ENCODE assay signal across 17 cellular contexts in the genomic region with DNA sequence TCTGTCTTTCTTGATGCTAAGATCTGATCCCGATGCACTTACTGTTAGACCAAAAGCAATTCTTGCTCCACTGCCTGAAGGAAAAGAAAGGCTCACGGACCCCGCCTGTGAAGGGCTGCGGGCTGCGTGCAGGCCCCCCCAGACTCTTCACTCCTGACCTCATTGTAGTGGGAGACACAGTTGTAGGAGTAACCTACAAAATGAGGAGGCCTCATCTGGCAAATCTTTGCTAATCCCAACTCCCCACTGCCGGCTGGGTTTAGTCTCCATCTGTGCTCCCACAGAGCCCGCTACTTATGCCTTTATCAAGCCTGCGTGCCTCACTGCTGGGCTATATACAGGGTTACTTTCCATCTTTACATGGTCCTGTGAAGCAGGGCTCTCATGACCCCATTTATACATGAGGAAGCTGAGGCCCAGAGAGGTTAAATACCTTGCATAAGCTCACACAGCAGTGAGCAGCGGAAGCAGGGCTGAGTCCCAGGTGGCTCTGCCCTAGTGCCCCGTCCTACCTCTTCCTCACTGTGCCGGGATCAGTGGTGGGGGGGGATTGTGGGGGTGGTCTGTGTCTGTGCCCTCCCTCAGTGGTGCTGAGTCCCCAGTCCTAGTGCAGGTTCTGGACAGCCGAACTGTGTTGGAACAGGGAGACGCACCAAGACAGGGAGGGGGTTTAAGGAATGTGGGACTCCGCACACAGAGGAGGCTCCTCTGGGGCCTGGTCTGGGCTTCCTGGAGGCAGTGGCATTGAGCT. TPM values are rescaled to one million over a fixed set of nuclear protein-coding genes. Genes with fewer than 3 reads are reported as not detected.
DNase-seq lines count a peak whose midpoint lies in the region; ATAC-seq and TF ChIP-seq lines count a peak whose summit lies in the region.
"Had no signal": no experiment of that assay in that cellular context is flagged by ENCODE, and none has a peak within 500 bp of the region (broad histone marks: within the 10 kb centered on the region; RNA-seq: fewer than 3 reads in every experiment).

No MANE protein-coding gene starts in this region.

- peaks cover 16% of the 10 kb centered on the region for H3K4me1 Mint-ChIP-seq in brain
- H3K4me1 Mint-ChIP-seq in neural crest cell = peaks cover 23% of the 10 kb centered on the region
- H3K4me1 Mint-ChIP-seq: B cell; CD4-positive, alpha-beta memory T cell had no signal

- no peak overlapping the region for H3K4me3 ChIP-seq in right cardiac atrium (ENCODE audit: low read length)

- H3K27ac Mint-ChIP-seq in brain = peak overlapping the region in 4 of 5 experiments; percentile 38 to 89 (median 52)
- H3K27ac Mint-ChIP-seq in neural crest cell (ENCODE audit: unreplicated experiment) = peak overlapping the region; percentile 93
- H3K27ac Mint-ChIP-seq: B cell; CD4-positive, alpha-beta memory T cell had no signal

- H3K27ac ChIP-seq in right cardiac atrium (ENCODE audit: low read length) = no peak overlapping the region

- H3K27me3 ChIP-seq in right cardiac atrium (ENCODE audit: control insufficient read depth, insufficient read depth) = no peaks in the 10 kb centered on the region

- DNase-seq in left ventricle myocardium superior (peak; percentile 16), right cardiac atrium (no peak), neural crest cell (ENCODE audit: low read depth, low spot score) (no peak), NCI-H446 (lab: John Stamatoyannopoulos, UW) (no peak)
- DNase-seq: CD4-positive, alpha-beta memory T cell; GF-D8; GOT3; KG1; NCI-H1092; NCI-H226; NCI-H774; SIG-M5 had no signal

- ATAC-seq in left ventricle myocardium superior (no peak), right cardiac atrium (no peak), HG02973 (IDR thresholded peaks at IDR 0.05; ENCODE audit: unreplicated experiment) (no peak), GM21723 (IDR thresholded peaks at IDR 0.05; ENCODE audit: unreplicated experiment) (no peak)
- ATAC-seq: Panc1 had no signal

- H3K4me3 Mint-ChIP-seq in brain (no peak overlapping the region), neural crest cell (no peak overlapping the region)
- H3K4me3 Mint-ChIP-seq: B cell; CD4-positive, alpha-beta memory T cell had no signal

- no peaks in the 10 kb centered on the region for H3K36me3 Mint-ChIP-seq in brain
- no peaks in the 10 kb centered on the region for H3K36me3 Mint-ChIP-seq in neural crest cell (ENCODE audit: low read depth)
- H3K36me3 Mint-ChIP-seq: CD4-positive, alpha-beta memory T cell had no signal

- peaks cover 5% of the 10 kb centered on the region for H3K27me3 Mint-ChIP-seq in brain
- H3K27me3 Mint-ChIP-seq in neural crest cell (ENCODE audit: low read depth) = no peaks in the 10 kb centered on the region
- H3K27me3 Mint-ChIP-seq: B cell; CD4-positive, alpha-beta memory T cell had no signal

- no peak for TF ChIP-seq CTCF in brain (conservative IDR thresholded peaks at IDR 0.05)
- TF ChIP-seq CTCF in neural crest cell (conservative IDR thresholded peaks at IDR 0.05) = no peak

- WGBS in right cardiac atrium = 84% methylated on average over 14 of the region's 14 CpGs

- H3K9me3 Mint-ChIP-seq in brain = peaks cover 0 to 2% (median 0%) of the 10 kb centered on the region in 5 experiments
- H3K9me3 Mint-ChIP-seq in neural crest cell = no peaks in the 10 kb centered on the region

- no peaks in the 10 kb centered on the region for H3K9me3 ChIP-seq in right cardiac atrium (ENCODE audit: control insufficient read depth, low read length)

- no peaks in the 10 kb centered on the region for H3K4me1 ChIP-seq in right cardiac atrium (ENCODE audit: control insufficient read depth, insufficient read depth, low read length)

- intact Hi-C loops in left ventricle myocardium superior (cut with micrococcal nuclease) (no loop called here), right cardiac atrium (cut with DNase I) (no loop called here)

RNA-seq across cellular contexts. Expression of a gene that starts 43.9 kb away (rescaled TPM):
- total RNA-seq in left ventricle myocardium superior = 46.8 TPM
- 10 to 100 TPM; 42.7 to 51.6 (median 48.4) TPM for total RNA-seq in right cardiac atrium
- polyA plus RNA-seq in right cardiac atrium = 40.8 TPM
- polyA plus RNA-seq in brain (ENCODE audit: insufficient read depth, low read depth, low replicate concordance) = 96.7 TPM
- 113 and 116 TPM in 2 replicates for total RNA-seq in neural crest cell
